8 cellular contexts compared by ENCODE assay signal in the genomic region with DNA sequence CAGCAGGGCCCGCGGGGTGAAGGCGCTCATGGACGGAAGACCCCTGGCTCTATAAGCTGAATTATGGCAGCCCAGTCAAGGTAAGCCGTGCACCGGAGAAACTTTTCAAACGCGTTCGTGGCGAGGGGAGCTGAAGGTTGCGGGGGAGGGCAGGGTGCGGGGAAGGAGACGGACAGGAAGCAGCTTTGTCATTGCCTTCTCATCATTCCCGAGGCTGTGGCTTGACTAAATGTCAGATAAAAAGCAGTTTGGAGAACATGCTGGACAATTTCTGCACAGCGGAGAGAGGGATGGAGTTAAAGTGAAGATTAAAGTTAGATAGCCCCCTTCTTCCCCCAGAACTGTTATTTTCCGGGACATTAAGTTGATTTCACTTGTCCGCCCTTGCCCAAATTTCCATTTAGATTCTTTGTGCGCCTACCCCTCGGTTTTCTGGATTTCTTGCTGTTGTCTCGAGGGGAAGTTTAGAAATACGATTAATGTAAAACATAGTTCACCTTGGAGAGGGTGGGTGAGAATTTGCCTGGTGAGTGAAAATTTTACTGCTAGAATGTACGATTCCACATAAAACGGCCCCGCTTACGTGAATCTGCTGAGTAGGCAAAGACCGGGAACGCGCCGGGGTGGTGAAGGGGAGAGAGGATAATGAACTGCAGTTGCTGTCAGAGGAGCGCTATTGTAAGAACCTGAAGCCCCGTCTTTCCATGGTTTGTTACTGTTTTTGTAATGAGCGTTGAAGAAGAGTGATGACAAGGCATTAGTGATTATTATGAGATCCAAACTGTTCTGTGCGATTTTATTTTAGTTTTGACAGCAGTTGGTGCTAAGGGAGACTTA.
DNase-seq lines count a peak whose midpoint lies in the region; ATAC-seq and TF ChIP-seq lines count a peak whose summit lies in the region.

No MANE protein-coding gene starts in this region.

- POLR2A ChIA-PET in CD4-positive, alpha-beta T cell (lab: Charles Lee), result interaction anchor here (0.7 to 8.2 kb wide), 14 partner anchors 13 to 1277 kb away, joined by 3 to 351 read pairs (median 8); partner anchors contain the start of genes AFF1, KLHL8 and PPM1K

- H3K36me3 ChIP-seq in rectal smooth muscle tissue (ENCODE audit: control insufficient read depth, insufficient read depth, low read length), result no peaks in the 10 kb centered on the region

- DNase-seq in CD4-positive, alpha-beta T cell, result peak in 7 of 10 experiments; percentile 7 to 41 (median 20)
- DNase-seq in Jurkat, Clone E6-1 (ENCODE audit: low read depth, low spot score), result no peak
- DNase-seq in SK-N-DZ (ENCODE audit: low spot score) (peak; percentile 58), anterior cingulate cortex (lab: John Stamatoyannopoulos, UW) (peak in 47 of 58 donors; percentile 1 to 82 (median 30)), hepatic stellate cell (ENCODE audit: low spot score) (peak; percentile 38)

- peak overlapping the region; percentile 67 for H3K4me3 ChIP-seq in Jurkat, Clone E6-1 (ENCODE audit: low read length)
- H3K4me3 ChIP-seq in rectal smooth muscle tissue (ENCODE audit: low read length), result peak overlapping the region; percentile 87

- H3K36me3 Mint-ChIP-seq in CD4-positive, alpha-beta T cell (ENCODE audit: low read depth), result peaks cover 17% of the 10 kb centered on the region

- no peak for TF ChIP-seq CTCF in CD4-positive, alpha-beta T cell (IDR thresholded peaks at IDR 0.05)

- no peaks in the 10 kb centered on the region for H3K27me3 ChIP-seq in CD4-positive, alpha-beta T cell (ENCODE audit: control insufficient read depth, insufficient read depth, low read length)
- H3K27me3 ChIP-seq in rectal smooth muscle tissue (ENCODE audit: control insufficient read depth, insufficient read depth, low read length), result no peaks in the 10 kb centered on the region

- intact Hi-C loops in CD4-positive, alpha-beta T cell (cut with DNase I, micrococcal nuclease), result loop anchor here (2.0 to 10.0 kb wide), 9 partner anchors 40 to 1377 kb away; partner anchors contain the start of genes KLHL8 (in 1 of the 2) and NUDT9 (in 1 of the 2)

- no peak for ATAC-seq in CD4-positive, alpha-beta T cell (ENCODE audit: poor library complexity)
- no peak for ATAC-seq in HG03039 (IDR thresholded peaks at IDR 0.05; ENCODE audit: unreplicated experiment)
- ATAC-seq in HG03378 (IDR thresholded peaks at IDR 0.05; ENCODE audit: unreplicated experiment), result no peak

- peak overlapping the region; percentile 90 for H3K27ac ChIP-seq in CD4-positive, alpha-beta T cell (ENCODE audit: low read depth, low read length)
- H3K27ac ChIP-seq in rectal smooth muscle tissue (ENCODE audit: low read depth, low read length), result peak overlapping the region; percentile 91

- peak overlapping the region; percentile 90 for H3K4me3 Mint-ChIP-seq in CD4-positive, alpha-beta T cell

- H3K4me1 Mint-ChIP-seq in CD4-positive, alpha-beta T cell (ENCODE audit: low read depth), result peaks cover 65% of the 10 kb centered on the region

- peak overlapping the region; percentile 72 for H3K9ac ChIP-seq in rectal smooth muscle tissue (ENCODE audit: low read length)

- no peaks in the 10 kb centered on the region for H3K27me3 Mint-ChIP-seq in CD4-positive, alpha-beta T cell

- CTCF ChIA-PET in CD4-positive, alpha-beta T cell (lab: Charles Lee), result interaction anchor here (0.7 to 2.5 kb wide), 8 partner anchors 9 to 86 kb away, joined by 3 to 25 read pairs (median 12); partner anchors contain the start of gene AFF1

- H3K27ac Mint-ChIP-seq in CD4-positive, alpha-beta T cell, result peak overlapping the region; percentile 96

- H3K4me1 ChIP-seq in rectal smooth muscle tissue (ENCODE audit: control insufficient read depth, insufficient read depth, low read length), result peaks cover 29% of the 10 kb centered on the region

- no peaks in the 10 kb centered on the region for H3K9me3 Mint-ChIP-seq in CD4-positive, alpha-beta T cell

- H3K9me3 ChIP-seq in CD4-positive, alpha-beta T cell (ENCODE audit: control insufficient read depth, low read length), result no peaks in the 10 kb centered on the region
